16 cellular contexts compared by ENCODE assay signal in genomic region chr6:159829515-159829914, GRCh38. TPM values are rescaled to one million over a fixed set of nuclear protein-coding genes. Genes with fewer than 3 reads are reported as not detected.
A peak's percentile ranks its signal among the peaks of the same experiment; 100 is the strongest.
DNase-seq lines count a peak whose midpoint lies in the region; ATAC-seq, FAIRE-seq and TF ChIP-seq lines count a peak whose summit lies in the region.
"Had no signal": no experiment of that assay in that cellular context is flagged by ENCODE, and none has a peak within 500 bp of the region (broad histone marks: within the 10 kb centered on the region; RNA-seq: fewer than 3 reads in every experiment).

No MANE protein-coding gene starts in this region.

- H3K4me2 ChIP-seq in Karpas-422 (ENCODE audit: low read depth, low read length, poor library complexity, severe bottlenecking) (no peak overlapping the region), astrocyte (ENCODE audit: low read length) (no peak overlapping the region)

- H3K9me3 ChIP-seq in Karpas-422 (ENCODE audit: low read length) (no peaks in the 10 kb centered on the region), astrocyte (ENCODE audit: insufficient read depth, low read depth, low read length) (no peaks in the 10 kb centered on the region)

- intact Hi-C loops in activated T-helper 2 cell treated with anti-CD3 and anti-CD28 coated beads, Interferon-gamma antibody, Interleukin-2, Interleukin-4, amounts not matched to agents 10 μg/mL and 5 μg/mL and 100 μg/mL, durations not matched to agents 14 hours and 24 hours and 36 hours (cut with micrococcal nuclease): no loop called here

- FAIRE-seq in astrocyte (lab: Jason Lieb, UNC): no peak

- H3K27me3 Mint-ChIP-seq in astrocyte (ENCODE audit: low read depth, unreplicated experiment): peaks cover 17% of the 10 kb centered on the region
- H3K27me3 Mint-ChIP-seq in activated T-helper 2 cell treated with anti-CD3 and anti-CD28 coated beads, Interferon-gamma antibody, Interleukin-2, Interleukin-4, amounts not matched to agents 10 μg/mL and 5 μg/mL and 100 μg/mL, durations not matched to agents 14 hours and 24 hours and 36 hours (ENCODE audit: low read depth): peaks cover 7% of the 10 kb centered on the region
- H3K27me3 Mint-ChIP-seq: stimulated activated naive CD8-positive, alpha-beta T cell treated with anti-CD3 and anti-CD28 coated beads, Interleukin-15, Interleukin-2, amounts not matched to agents 100 ng/mL and 50 ng/mL, for 24 hours had no signal

- H3K4me3 Mint-ChIP-seq in astrocyte (ENCODE audit: unreplicated experiment): no peak overlapping the region
- no peak overlapping the region for H3K4me3 Mint-ChIP-seq in activated T-helper 2 cell treated with anti-CD3 and anti-CD28 coated beads, Interferon-gamma antibody, Interleukin-2, Interleukin-4, amounts not matched to agents 10 μg/mL and 5 μg/mL and 100 μg/mL, durations not matched to agents 14 hours and 24 hours and 36 hours (ENCODE audit: low read depth)
- H3K4me3 Mint-ChIP-seq: activated CD8-positive, alpha-beta T cell treated with anti-CD3 and anti-CD28 coated beads, Interleukin-2, amount 10 ng/mL, durations not matched to agents 7 days and 5 days; stimulated activated naive CD8-positive, alpha-beta T cell treated with anti-CD3 and anti-CD28 coated beads, Interleukin-15, Interleukin-2, amounts not matched to agents 100 ng/mL and 50 ng/mL, for 24 hours had no signal

- no peak overlapping the region for H3K4me3 ChIP-seq in Karpas-422 (ENCODE audit: low read length)
- H3K4me3 ChIP-seq in astrocyte (ENCODE audit: insufficient read depth, low read depth, low read length): no peak overlapping the region

- no peaks in the 10 kb centered on the region for H3K79me2 ChIP-seq in Karpas-422 (ENCODE audit: low read length)
- H3K79me2 ChIP-seq in astrocyte (ENCODE audit: insufficient read depth, low read length): no peaks in the 10 kb centered on the region

- H4K20me1 ChIP-seq in Karpas-422 (ENCODE audit: insufficient read depth, low read depth, low read length) (no peaks in the 10 kb centered on the region), astrocyte (ENCODE audit: insufficient read depth, low read length) (no peaks in the 10 kb centered on the region)

- no peak overlapping the region for H3K27ac Mint-ChIP-seq in astrocyte (ENCODE audit: unreplicated experiment)
- H3K27ac Mint-ChIP-seq in activated T-helper 2 cell treated with anti-CD3 and anti-CD28 coated beads, Interferon-gamma antibody, Interleukin-2, Interleukin-4, amounts not matched to agents 10 μg/mL and 5 μg/mL and 100 μg/mL, durations not matched to agents 14 hours and 24 hours and 36 hours: no peak overlapping the region
- H3K27ac Mint-ChIP-seq: activated CD8-positive, alpha-beta T cell treated with anti-CD3 and anti-CD28 coated beads, Interleukin-2, amount 10 ng/mL, durations not matched to agents 7 days and 5 days; stimulated activated naive CD8-positive, alpha-beta T cell treated with anti-CD3 and anti-CD28 coated beads, Interleukin-15, Interleukin-2, amounts not matched to agents 100 ng/mL and 50 ng/mL, for 24 hours had no signal

- no peaks in the 10 kb centered on the region for H3K27me3 ChIP-seq in Karpas-422 (ENCODE audit: low read length)
- H3K27me3 ChIP-seq in astrocyte (ENCODE audit: insufficient read depth, low read length): no peaks in the 10 kb centered on the region

- no peak overlapping the region for H3K9ac ChIP-seq in Karpas-422 (ENCODE audit: low read length)
- no peak overlapping the region for H3K9ac ChIP-seq in astrocyte (ENCODE audit: low read length)

- H3K9me2 ChIP-seq in Karpas-422 (replicated peaks; ENCODE audit: insufficient read depth, low read length): no peaks in the 10 kb centered on the region

- no peaks in the 10 kb centered on the region for H3K4me1 Mint-ChIP-seq in astrocyte (ENCODE audit: low read depth, unreplicated experiment)
- no peaks in the 10 kb centered on the region for H3K4me1 Mint-ChIP-seq in activated T-helper 2 cell treated with anti-CD3 and anti-CD28 coated beads, Interferon-gamma antibody, Interleukin-2, Interleukin-4, amounts not matched to agents 10 μg/mL and 5 μg/mL and 100 μg/mL, durations not matched to agents 14 hours and 24 hours and 36 hours (ENCODE audit: low read depth)

- ATAC-seq in GM21447 (IDR thresholded peaks at IDR 0.05; ENCODE audit: unreplicated experiment) (peak; percentile 64), HG02763 (IDR thresholded peaks at IDR 0.05; ENCODE audit: unreplicated experiment) (no peak), HG03025 (IDR thresholded peaks at IDR 0.05; ENCODE audit: low FRiP score, unreplicated experiment) (no peak)
- ATAC-seq: activated CD8-positive, alpha-beta T cell treated with anti-CD3 and anti-CD28 coated beads, Interleukin-2, amount 10 ng/mL, durations not matched to agents 7 days and 5 days had no signal

- H3K27ac ChIP-seq in Karpas-422 (ENCODE audit: low read length): no peak overlapping the region
- H3K27ac ChIP-seq in astrocyte (ENCODE audit: low read depth, low read length): no peak overlapping the region

- DNase-seq in ELR (ENCODE audit: low read depth): peak; percentile 14
- DNase-seq in Karpas-422: peak; percentile 50
- no peak for DNase-seq in astrocyte (ENCODE audit: low read depth)
- no peak for DNase-seq in stimulated activated CD4-positive, alpha-beta T cell treated with anti-CD3 and anti-CD28 coated beads, Interleukin-4, amount 100 ng/mL, for 24 hours
- DNase-seq in activated T-helper 2 cell treated with anti-CD3 and anti-CD28 coated beads, Interferon-gamma antibody, Interleukin-2, Interleukin-4, amounts not matched to agents 10 μg/mL and 5 μg/mL and 100 μg/mL, durations not matched to agents 14 hours and 24 hours and 36 hours (ENCODE audit: low spot score): no peak
- DNase-seq: activated CD8-positive, alpha-beta T cell treated with anti-CD3 and anti-CD28 coated beads, Interleukin-2, amount 10 ng/mL, durations not matched to agents 7 days and 5 days; activated naive CD4-positive, alpha-beta T cell treated with anti-CD3 and anti-CD28 coated beads, Interleukin-2, amount 50 U/mL, for 16 hours; NCI-H2029; NK-92 treated with Interleukin-12 subunit alpha and Interleukin-12 subunit beta, amount 100 ng/mL, for 24 hours; stimulated activated CD4-positive, alpha-beta T cell treated with anti-CD3 and anti-CD28 coated beads, Interleukin-2, amount 100 ng/mL, for 48 hours had no signal

- TF ChIP-seq CTCF in astrocyte (IDR thresholded peaks at IDR 0.05; ENCODE audit: insufficient read depth, low read depth, low read length): no peak

- H3K9me3 Mint-ChIP-seq in astrocyte (ENCODE audit: unreplicated experiment): peaks cover 4% of the 10 kb centered on the region
- no peaks in the 10 kb centered on the region for H3K9me3 Mint-ChIP-seq in activated T-helper 2 cell treated with anti-CD3 and anti-CD28 coated beads, Interferon-gamma antibody, Interleukin-2, Interleukin-4, amounts not matched to agents 10 μg/mL and 5 μg/mL and 100 μg/mL, durations not matched to agents 14 hours and 24 hours and 36 hours
- H3K9me3 Mint-ChIP-seq: stimulated activated naive CD8-positive, alpha-beta T cell treated with anti-CD3 and anti-CD28 coated beads, Interleukin-15, Interleukin-2, amounts not matched to agents 100 ng/mL and 50 ng/mL, for 24 hours had no signal

- H3K4me1 ChIP-seq in Karpas-422 (ENCODE audit: low read length) (peaks cover 7% of the 10 kb centered on the region), astrocyte (ENCODE audit: insufficient read depth, low read length) (no peaks in the 10 kb centered on the region)

- no peak overlapping the region for H2AFZ ChIP-seq in Karpas-422 (ENCODE audit: low read length)
- H2AFZ ChIP-seq in astrocyte (ENCODE audit: low read depth, low read length): peak overlapping the region; percentile 37

- no peaks in the 10 kb centered on the region for H3K36me3 Mint-ChIP-seq in astrocyte (ENCODE audit: low read depth, unreplicated experiment)
- no peaks in the 10 kb centered on the region for H3K36me3 Mint-ChIP-seq in activated T-helper 2 cell treated with anti-CD3 and anti-CD28 coated beads, Interferon-gamma antibody, Interleukin-2, Interleukin-4, amounts not matched to agents 10 μg/mL and 5 μg/mL and 100 μg/mL, durations not matched to agents 14 hours and 24 hours and 36 hours (ENCODE audit: low read depth)

- H3K36me3 ChIP-seq in Karpas-422 (ENCODE audit: insufficient read depth, low read length): no peaks in the 10 kb centered on the region
- H3K36me3 ChIP-seq in astrocyte (ENCODE audit: insufficient read depth, low read length): no peaks in the 10 kb centered on the region

RNA-seq across cellular contexts. Expression of gene PNLDC1, which starts 29.4 kb away (rescaled TPM):
- total RNA-seq in Karpas-422 (2014; rRNA removed; shearing (Covaris generic); ENCODE audit: low replicate concordance): 0.11 TPM in 1 of 2 replicates, not detected in the other
- 0.11 TPM in 1 of 2 replicates, not detected in the other for total RNA-seq in astrocyte
- total RNA-seq in activated T-helper 2 cell treated with anti-CD3 and anti-CD28 coated beads, Interferon-gamma antibody, Interleukin-2, Interleukin-4, amounts not matched to agents 10 μg/mL and 5 μg/mL and 100 μg/mL, durations not matched to agents 14 hours and 24 hours and 36 hours: 0.32 and 0.74 TPM in 2 replicates
- total RNA-seq: cerebellum, HT1080 had no signal

RNA-seq across cellular contexts. Expression of gene MRPL18, which starts 39.2 kb away (rescaled TPM):
- total RNA-seq in Karpas-422 (2014; rRNA removed; shearing (Covaris generic); ENCODE audit: low replicate concordance): 50.8 and 105 TPM in 2 replicates
- total RNA-seq in astrocyte: 64.6 and 69.3 TPM in 2 replicates
- 96.0 and 101 TPM in 2 replicates for total RNA-seq in activated T-helper 2 cell treated with anti-CD3 and anti-CD28 coated beads, Interferon-gamma antibody, Interleukin-2, Interleukin-4, amounts not matched to agents 10 μg/mL and 5 μg/mL and 100 μg/mL, durations not matched to agents 14 hours and 24 hours and 36 hours

RNA-seq across cellular contexts. Expression of gene TCP1, which starts 40.1 kb away (rescaled TPM):
- 223 and 247 TPM in 2 replicates for total RNA-seq in Karpas-422 (2014; rRNA removed; shearing (Covaris generic); ENCODE audit: low replicate concordance)
- 238 and 256 TPM in 2 replicates for total RNA-seq in astrocyte
- 431 and 438 TPM in 2 replicates for total RNA-seq in activated T-helper 2 cell treated with anti-CD3 and anti-CD28 coated beads, Interferon-gamma antibody, Interleukin-2, Interleukin-4, amounts not matched to agents 10 μg/mL and 5 μg/mL and 100 μg/mL, durations not matched to agents 14 hours and 24 hours and 36 hours

Comparison
In these comparisons a context has a peak if more than half of its experiments do, and no peak if none do; other contexts are left out.
1. DNase-seq: peak in ELR (single experiment) and Karpas-422 (single experiment); none in astrocyte (single experiment), stimulated activated CD4-positive, alpha-beta T cell treated with anti-CD3 and anti-CD28 coated beads, Interleukin-4, amount 100 ng/mL, for 24 hours (single experiment) and activated T-helper 2 cell treated with anti-CD3 and anti-CD28 coated beads, Interferon-gamma antibody, Interleukin-2, Interleukin-4, amounts not matched to agents 10 μg/mL and 5 μg/mL and 100 μg/mL, durations not matched to agents 14 hours and 24 hours and 36 hours (single experiment).